In genomic region chr2:3198119-3198518, GRCh38 we compare ENCODE assay signal across 10 cellular contexts.
DNase-seq lines count a peak whose midpoint lies in the region; ATAC-seq and TF ChIP-seq lines count a peak whose summit lies in the region.
"Had no signal": no experiment of that assay in that cellular context is flagged by ENCODE, and none has a peak within 500 bp of the region (broad histone marks: within the 10 kb centered on the region; RNA-seq: fewer than 3 reads in every experiment).

No MANE protein-coding gene starts in this region.

- no peak overlapping the region for H3K4me3 Mint-ChIP-seq in Caco-2 (ENCODE audit: unreplicated experiment)

- H3F3A ChIP-seq in smooth muscle cell (ENCODE audit: low read depth), result no peaks in the 10 kb centered on the region

- no peak overlapping the region for H3K4me3 ChIP-seq in iPS DF 6.9 (ENCODE audit: low read length)
- no peak overlapping the region for H3K4me3 ChIP-seq in Caco-2 (ENCODE audit: low read depth, low read length)
- H3K4me3 ChIP-seq in smooth muscle cell, result no peak overlapping the region
- H3K4me3 ChIP-seq: breast epithelium had no signal

- peaks cover 11% of the 10 kb centered on the region for H3K36me3 Mint-ChIP-seq in Caco-2 (ENCODE audit: insufficient read depth, unreplicated experiment)

- peak; percentile 49 for ATAC-seq in GM21390 (IDR thresholded peaks at IDR 0.05; ENCODE audit: unreplicated experiment)
- ATAC-seq in GM21360 (IDR thresholded peaks at IDR 0.05; ENCODE audit: unreplicated experiment), result no peak

- POLR2A ChIA-PET in Caco-2 (lab: Charles Lee), result no interaction called here

- no CpG with 5 or more reads among the region's 11 CpGs for WGBS in iPS DF 6.9 (ENCODE audit: insufficient coverage, insufficient read length)
- WGBS in smooth muscle cell (ENCODE audit: low lambda C conversion rate), result 89% methylated on average over 11 of the region's 11 CpGs

- H3K9me3 Mint-ChIP-seq in Caco-2 (ENCODE audit: unreplicated experiment), result no peaks in the 10 kb centered on the region

- H4K20me1 ChIP-seq in smooth muscle cell (ENCODE audit: low read depth), result peaks cover 6% of the 10 kb centered on the region

- peaks cover 4% of the 10 kb centered on the region; the same call in 1 of the 2 replicates for H3K4me1 ChIP-seq in iPS DF 6.9 (ENCODE audit: control insufficient read depth, insufficient read depth, low read length)
- peaks cover 6% of the 10 kb centered on the region; the same call in 1 of the 2 replicates for H3K4me1 ChIP-seq in Caco-2
- H3K4me1 ChIP-seq in smooth muscle cell (ENCODE audit: low read depth), result no peaks in the 10 kb centered on the region
- H3K4me1 ChIP-seq: breast epithelium had no signal

- in situ Hi-C loops in SK-MEL-5 (cut with HindIII; ENCODE audit: low pct_unique_long_range_greater_than_20kb, low sequenced_read_pairs), result no loop called here

- H3K27ac ChIP-seq in iPS DF 6.9 (ENCODE audit: low read length) (no peak overlapping the region), smooth muscle cell (ENCODE audit: low read depth) (no peak overlapping the region)
- H3K27ac ChIP-seq: breast epithelium had no signal

- H3K9me3 ChIP-seq in iPS DF 6.9 (ENCODE audit: control insufficient read depth, insufficient read depth, low read length) (no peaks in the 10 kb centered on the region), Caco-2 (no peaks in the 10 kb centered on the region), smooth muscle cell (replicated peaks; ENCODE audit: low read depth) (no peaks in the 10 kb centered on the region)
- H3K9me3 ChIP-seq: breast epithelium had no signal

- peak; percentile 81 for DNase-seq in ELF-1 (ENCODE audit: low read depth, low spot score)
- DNase-seq in SK-MEL-5 (ENCODE audit: low read depth, low spot score), result peak; percentile 57
- DNase-seq in iPS DF 6.9 (ENCODE audit: low read depth, low spot score), result peak; percentile 13
- DNase-seq in EL, result no peak
- no peak for DNase-seq in Caco-2
- no peak for DNase-seq in smooth muscle cell (lab: John Stamatoyannopoulos, UW; ENCODE audit: unreplicated experiment)
- DNase-seq: NCI-H1105 had no signal

- no peaks in the 10 kb centered on the region for H3K79me2 ChIP-seq in smooth muscle cell (ENCODE audit: low read depth)

- BruUV-seq in Caco-2 (replicated peaks; lab: Mats Ljungman, UMichigan), result no TSS peak

- H3K36me3 ChIP-seq in iPS DF 6.9 (ENCODE audit: control insufficient read depth, insufficient read depth, low read length) (no peaks in the 10 kb centered on the region), Caco-2 (ENCODE audit: control insufficient read depth, insufficient read depth, low read length) (no peaks in the 10 kb centered on the region), smooth muscle cell (ENCODE audit: low read depth) (no peaks in the 10 kb centered on the region)
- H3K36me3 ChIP-seq: breast epithelium had no signal

- no peak overlapping the region for H3K9ac ChIP-seq in smooth muscle cell (ENCODE audit: low read depth)

- CTCF ChIA-PET in Caco-2 (lab: Charles Lee), result no interaction called here

- no peak overlapping the region for H3K27ac Mint-ChIP-seq in Caco-2 (ENCODE audit: unreplicated experiment)

- H3K27me3 ChIP-seq in iPS DF 6.9 (ENCODE audit: control insufficient read depth, insufficient read depth, low read length) (no peaks in the 10 kb centered on the region), Caco-2 (replicated peaks; ENCODE audit: control insufficient read depth, insufficient read depth, low read length) (no peaks in the 10 kb centered on the region), smooth muscle cell (ENCODE audit: low read depth) (no peaks in the 10 kb centered on the region)
- H3K27me3 ChIP-seq: breast epithelium had no signal

- intact Hi-C loops in Caco-2 (cut with micrococcal nuclease; ENCODE audit: unreplicated experiment), result no loop called here

- H3K27me3 Mint-ChIP-seq in Caco-2 (ENCODE audit: insufficient read depth, unreplicated experiment), result no peaks in the 10 kb centered on the region

- no peaks in the 10 kb centered on the region for H3K4me1 Mint-ChIP-seq in Caco-2 (ENCODE audit: low read depth, unreplicated experiment)

- TF ChIP-seq CTCF in Caco-2 (IDR thresholded peaks at IDR 0.05; ENCODE audit: insufficient read depth in 1 of 2, low read depth in 1 of 2, low read length in 1 of 2, severe bottlenecking in 1 of 2, unreplicated experiment in 1 of 2) (no peak), smooth muscle cell (IDR thresholded peaks at IDR 0.05; ENCODE audit: borderline replicate concordance, insufficient read depth, poor library complexity, severe bottlenecking) (no peak)

- H2AFZ ChIP-seq in smooth muscle cell (ENCODE audit: low read depth), result no peak overlapping the region

- H3K4me2 ChIP-seq in smooth muscle cell, result no peak overlapping the region

Comparison
In these comparisons a context has a peak if more than half of its experiments do, and no peak if none do; other contexts are left out.
1. DNase-seq: peak in ELF-1 (single experiment), SK-MEL-5 (single experiment) and iPS DF 6.9 (single experiment); none in EL (single experiment), Caco-2 (0 of 2) and smooth muscle cell (single experiment).